Comparison of ENCODE assay signal across 11 cellular contexts in genomic region chr18:52409732-52410131, GRCh38.
DNase-seq lines count a peak whose midpoint lies in the region; ATAC-seq and TF ChIP-seq lines count a peak whose summit lies in the region.
"Had no signal": no experiment of that assay in that cellular context is flagged by ENCODE, and none has a peak within 500 bp of the region (broad histone marks: within the 10 kb centered on the region; RNA-seq: fewer than 3 reads in every experiment).

No MANE protein-coding gene starts in this region.

- in situ Hi-C loops in GM13976 (cut with MboI; ENCODE audit: low sequenced_read_pairs, unreplicated experiment): no loop called here

- H3K4me3 ChIP-seq in epithelial cell of proximal tubule (ENCODE audit: low read depth, low read length) (no peak overlapping the region), sigmoid colon (no peak overlapping the region), Peyer's patch (no peak overlapping the region)

- H3K27ac Mint-ChIP-seq in chondrocyte (ENCODE audit: unreplicated experiment): no peak overlapping the region
- H3K27ac Mint-ChIP-seq: activated naive CD4-positive, alpha-beta T cell treated with anti-CD3 and anti-CD28 coated beads, Interleukin-2, amount 50 U/mL, for 24 hours; naive thymus-derived CD4-positive, alpha-beta T cell had no signal

- intact Hi-C loops in sigmoid colon (cut with DNase I): no loop called here

- no peaks in the 10 kb centered on the region for H3K4me1 Mint-ChIP-seq in chondrocyte (ENCODE audit: low read depth)
- H3K4me1 Mint-ChIP-seq: activated naive CD4-positive, alpha-beta T cell treated with anti-CD3 and anti-CD28 coated beads, Interleukin-2, amount 50 U/mL, for 24 hours; naive thymus-derived CD4-positive, alpha-beta T cell had no signal

- H3K4me1 ChIP-seq in sigmoid colon (peaks cover 0 to 7% (median 0%) of the 10 kb centered on the region in 4 donors), Peyer's patch (no peaks in the 10 kb centered on the region)

- TF ChIP-seq POLR2A in sigmoid colon (IDR thresholded peaks at IDR 0.05) (no peak), Peyer's patch (IDR thresholded peaks at IDR 0.05) (no peak)

- 11 to 21% methylated on average over 1 of the region's 1 CpG for WGBS in sigmoid colon, 2 donors

- H3K36me3 ChIP-seq in sigmoid colon (no peaks in the 10 kb centered on the region), Peyer's patch (no peaks in the 10 kb centered on the region)

- no peak for TF ChIP-seq EP300 in sigmoid colon (IDR thresholded peaks at IDR 0.05)

- peak; percentile 15 for TF ChIP-seq CTCF in GM13976 (IDR thresholded peaks at IDR 0.05; ENCODE audit: borderline replicate concordance, control extremely low read depth, extremely low read depth, insufficient read depth, missing control alignments)
- peak; percentile 60 for TF ChIP-seq CTCF in epithelial cell of proximal tubule (conservative IDR thresholded peaks at IDR 0.05; ENCODE audit: low read depth, low read length)
- TF ChIP-seq CTCF in sigmoid colon (IDR thresholded peaks at IDR 0.05): no peak
- peak in 1 of 6 experiments; percentile 25 for TF ChIP-seq CTCF in Peyer's patch (IDR thresholded peaks at IDR 0.05)
- no peak for TF ChIP-seq CTCF in chondrocyte (IDR thresholded peaks at IDR 0.05)

- ATAC-seq in GM21423 (IDR thresholded peaks at IDR 0.05; ENCODE audit: unreplicated experiment) (peak; percentile 98), HG03196 (IDR thresholded peaks at IDR 0.05; ENCODE audit: unreplicated experiment) (peak; percentile 97)
- ATAC-seq: naive thymus-derived CD4-positive, alpha-beta T cell had no signal

- no peaks in the 10 kb centered on the region for H3K27me3 ChIP-seq in sigmoid colon
- H3K27me3 ChIP-seq in Peyer's patch: no peaks in the 10 kb centered on the region

- no peak overlapping the region for H3K27ac ChIP-seq in sigmoid colon
- no peak overlapping the region for H3K27ac ChIP-seq in Peyer's patch

- DNase-seq in GM13976 (ENCODE audit: low spot score) (peak; percentile 22), epithelial cell of proximal tubule (ENCODE audit: low read depth) (no peak), NCI-H446 treated with DMSO at 0.1 percent for 48 hours (lab: John Stamatoyannopoulos, UW) (no peak), sigmoid colon (no peak), Peyer's patch (no peak), chondrocyte (ENCODE audit: low spot score) (no peak)
- DNase-seq: naive thymus-derived CD4-positive, alpha-beta T cell; SW 1271 had no signal

- H3K9me3 ChIP-seq in sigmoid colon (no peaks in the 10 kb centered on the region), Peyer's patch (no peaks in the 10 kb centered on the region)

- H3K27me3 Mint-ChIP-seq in chondrocyte (ENCODE audit: low read depth): no peaks in the 10 kb centered on the region
- H3K27me3 Mint-ChIP-seq: activated naive CD4-positive, alpha-beta T cell treated with anti-CD3 and anti-CD28 coated beads, Interleukin-2, amount 50 U/mL, for 24 hours; naive thymus-derived CD4-positive, alpha-beta T cell had no signal

- H3K4me3 Mint-ChIP-seq in chondrocyte (ENCODE audit: unreplicated experiment): no peak overlapping the region
- H3K4me3 Mint-ChIP-seq: activated naive CD4-positive, alpha-beta T cell treated with anti-CD3 and anti-CD28 coated beads, Interleukin-2, amount 50 U/mL, for 24 hours; naive thymus-derived CD4-positive, alpha-beta T cell had no signal

- H3K36me3 Mint-ChIP-seq in chondrocyte (ENCODE audit: low read depth): no peaks in the 10 kb centered on the region
- H3K36me3 Mint-ChIP-seq: activated naive CD4-positive, alpha-beta T cell treated with anti-CD3 and anti-CD28 coated beads, Interleukin-2, amount 50 U/mL, for 24 hours; naive thymus-derived CD4-positive, alpha-beta T cell had no signal

- H3K9me3 Mint-ChIP-seq in chondrocyte (ENCODE audit: low read depth): peaks cover 6% of the 10 kb centered on the region
- H3K9me3 Mint-ChIP-seq: activated naive CD4-positive, alpha-beta T cell treated with anti-CD3 and anti-CD28 coated beads, Interleukin-2, amount 50 U/mL, for 24 hours had no signal

Comparison
In these comparisons a context has a peak if more than half of its experiments do, and no peak if none do; other contexts are left out.
1. CTCF ChIP-seq: peak in GM13976 (single experiment) and epithelial cell of proximal tubule (single experiment); none in sigmoid colon (0 of 4) and chondrocyte (single experiment).